25 cellular contexts compared by ENCODE assay signal in the genomic region with DNA sequence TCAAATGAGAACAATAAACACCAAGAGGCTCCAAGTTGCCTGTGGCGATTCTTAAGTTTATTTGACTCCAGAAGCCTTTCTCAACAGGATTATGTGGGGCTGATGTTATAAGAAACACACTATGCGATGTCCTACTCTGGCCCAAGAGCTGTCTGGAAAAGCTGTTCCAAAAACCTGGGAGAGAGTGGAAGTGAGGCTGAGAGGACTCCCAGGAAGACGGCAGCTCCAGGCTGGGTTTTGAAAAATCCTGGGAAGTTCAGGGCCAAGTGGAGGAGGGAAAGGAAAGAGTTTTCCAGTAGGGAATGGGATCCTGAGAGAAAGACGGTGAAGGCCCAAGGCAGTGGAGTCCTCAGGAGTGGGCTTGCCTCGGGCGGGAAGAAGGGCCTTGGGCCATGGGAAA. TPM values are rescaled to one million over a fixed set of nuclear protein-coding genes. Genes with fewer than 3 reads are reported as not detected.
"Had no signal": no experiment of that assay in that cellular context is flagged by ENCODE, and none has a peak within 500 bp of the region (broad histone marks: within the 10 kb centered on the region; RNA-seq: fewer than 3 reads in every experiment).

No MANE protein-coding gene starts in this region.

- H3K27ac ChIP-seq: SJSA1 had no signal

- H3K9me3 Mint-ChIP-seq: T-cell had no signal

- H3K36me3 Mint-ChIP-seq: T-cell had no signal

- ATAC-seq: T-cell had no signal

- H3K4me3 Mint-ChIP-seq: T-cell had no signal

- H3K4me1 Mint-ChIP-seq: T-cell had no signal

- H3K9me3 ChIP-seq: SJSA1, SK-N-SH had no signal

- H3K36me3 ChIP-seq: SJSA1 had no signal

- H3K4me3 ChIP-seq: SJSA1 had no signal

- H3K4me2 ChIP-seq: SK-N-SH had no signal

- H3K9ac ChIP-seq: SK-N-SH had no signal

- H3K4me1 ChIP-seq: SJSA1 had no signal

- DNase-seq: KBM-7, NCI-H1092, NCI-H1105 treated with DMSO at 0.1 percent for 48 hours, NCI-H1417 treated with DMSO at 0.1 percent for 48 hours, NCI-H146, NCI-H1694 treated with DMSO at 0.1 percent for 48 hours, NCI-H1930, NCI-H2081, NCI-H2107, NCI-H226, NCI-H446, NCI-H510A, NCI-H524 treated with DMSO at 0.1 percent for 48 hours, NCI-H69, NCI-H774, Right ventricle myocardium superior, RPMI8226, SIG-M5, SK-N-SH, SW 1271, T-cell had no signal

- H3K27ac Mint-ChIP-seq: T-cell had no signal

RNA-seq across cellular contexts. Expression of gene WNT9B, which starts 54.3 kb away (rescaled TPM):
- total RNA-seq: HT1080, LHCN-M2, MCF 10A, SJSA1, T-cell had no signal
- polyA plus RNA-seq: SK-N-SH had no signal
